ENCODE assay signal across 14 cellular contexts in the genomic region with DNA sequence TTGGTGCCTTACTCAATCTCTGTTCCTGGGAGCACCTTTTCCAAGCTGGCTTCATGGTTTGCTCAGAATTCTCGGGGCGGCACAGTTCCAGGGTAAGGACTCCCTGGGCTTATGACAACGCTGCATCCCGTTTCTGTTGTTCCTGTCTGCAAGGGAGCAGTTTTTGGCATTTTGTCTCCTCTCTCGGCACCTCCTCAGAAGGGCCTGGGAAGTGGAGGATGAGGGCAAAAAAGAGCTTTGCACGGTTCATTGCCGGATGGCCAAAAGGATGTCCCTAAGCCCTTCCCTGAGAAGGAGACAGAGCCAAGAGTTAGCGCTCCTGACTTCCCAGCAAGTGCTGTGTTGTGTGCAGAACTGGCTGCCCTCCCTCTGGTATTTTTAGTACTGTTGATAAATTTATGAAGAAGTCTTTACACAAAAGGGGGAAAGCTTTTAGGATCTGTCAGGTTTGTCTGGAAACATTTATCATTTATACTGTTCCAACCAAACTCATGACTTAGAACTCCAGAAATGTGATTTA. TPM values are rescaled to one million over a fixed set of nuclear protein-coding genes. Genes with fewer than 3 reads are reported as not detected.
DNase-seq lines count a peak whose midpoint lies in the region; ATAC-seq and TF ChIP-seq lines count a peak whose summit lies in the region.
"Had no signal": no experiment of that assay in that cellular context is flagged by ENCODE, and none has a peak within 500 bp of the region (broad histone marks: within the 10 kb centered on the region; RNA-seq: fewer than 3 reads in every experiment).

No MANE protein-coding gene starts in this region.

- CTCF ChIA-PET in Caco-2 (lab: Charles Lee), result no interaction called here

- H3K4me2 ChIP-seq in DOHH2 (ENCODE audit: low read length), result peak overlapping the region; percentile 63

- H3K4me3 Mint-ChIP-seq in Caco-2 (ENCODE audit: unreplicated experiment), result no peak overlapping the region

- no peak overlapping the region for H3K27ac Mint-ChIP-seq in Caco-2 (ENCODE audit: unreplicated experiment)

- no peaks in the 10 kb centered on the region for H3K79me2 ChIP-seq in DOHH2 (ENCODE audit: control insufficient read depth, low read length)

- no peak overlapping the region for H3K27ac ChIP-seq in DOHH2 (ENCODE audit: low read depth, low read length)
- peak overlapping the region; percentile 80 to 86 for H3K27ac ChIP-seq in ascending aorta
- peak overlapping the region in 11 of 12 donors; percentile 43 to 77 (median 63) for H3K27ac ChIP-seq in heart left ventricle
- H3K27ac ChIP-seq in skin epidermis, result peak overlapping the region in 18 of 21 experiments; percentile 8 to 76 (median 64)
- H3K27ac ChIP-seq: BLaER1, pancreas, thyroid gland had no signal

- no peaks in the 10 kb centered on the region for H3K9me2 ChIP-seq in DOHH2 (replicated peaks; ENCODE audit: control insufficient read depth, low read length)

- ATAC-seq in heart left ventricle, result peak; percentile 63 to 91 (median 88)
- ATAC-seq in HG03565 (IDR thresholded peaks at IDR 0.05; ENCODE audit: unreplicated experiment), result no peak
- ATAC-seq: Panc1 had no signal

- no peak for TF ChIP-seq POLR2A in heart left ventricle (IDR thresholded peaks at IDR 0.05)

- no peaks in the 10 kb centered on the region for H3K36me3 ChIP-seq in DOHH2 (ENCODE audit: control insufficient read depth, low read length)
- H3K36me3 ChIP-seq in ascending aorta, result no peaks in the 10 kb centered on the region
- H3K36me3 ChIP-seq in heart left ventricle, result peaks cover 0 to 12% (median 0%) of the 10 kb centered on the region in 9 donors
- H3K36me3 ChIP-seq in Caco-2 (ENCODE audit: control insufficient read depth, insufficient read depth, low read length), result no peaks in the 10 kb centered on the region
- H3K36me3 ChIP-seq: pancreas, thyroid gland had no signal

- H3K4me1 ChIP-seq in DOHH2 (ENCODE audit: control insufficient read depth, low read length), result peaks cover 14% of the 10 kb centered on the region
- peaks cover 0 to 22% of the 10 kb centered on the region in 2 donors for H3K4me1 ChIP-seq in ascending aorta
- peaks cover 0 to 30% (median 14%) of the 10 kb centered on the region in 12 donors for H3K4me1 ChIP-seq in heart left ventricle
- peaks cover 10% of the 10 kb centered on the region; the same call in 1 of the 2 replicates for H3K4me1 ChIP-seq in Caco-2
- H3K4me1 ChIP-seq: pancreas, thyroid gland had no signal

- no peaks in the 10 kb centered on the region for H3K9me3 ChIP-seq in DOHH2 (ENCODE audit: control insufficient read depth, insufficient read depth, low read length)
- H3K9me3 ChIP-seq in ascending aorta, result no peaks in the 10 kb centered on the region
- H3K9me3 ChIP-seq in heart left ventricle, result no peaks in the 10 kb centered on the region
- no peaks in the 10 kb centered on the region for H3K9me3 ChIP-seq in Caco-2
- H3K9me3 ChIP-seq: pancreas, thyroid gland had no signal

- intact Hi-C loops in ascending aorta (cut with DNase I) (loop anchor here (1.0 kb wide), 1 partner anchor 37 kb away; no protein-coding TSS in a partner anchor), heart left ventricle (cut with DNase I) (loop anchor here in 1 of 10 donors (10.0 kb wide), 1 partner anchor 375 kb away; no protein-coding TSS in a partner anchor), Caco-2 (cut with micrococcal nuclease; ENCODE audit: unreplicated experiment) (no loop called here)

- no peaks in the 10 kb centered on the region for H3K27me3 ChIP-seq in DOHH2 (ENCODE audit: control insufficient read depth, low read length)
- H3K27me3 ChIP-seq in ascending aorta, result no peaks in the 10 kb centered on the region
- no peaks in the 10 kb centered on the region for H3K27me3 ChIP-seq in heart left ventricle
- no peaks in the 10 kb centered on the region for H3K27me3 ChIP-seq in Caco-2 (replicated peaks; ENCODE audit: control insufficient read depth, insufficient read depth, low read length)
- H3K27me3 ChIP-seq: BLaER1, pancreas, thyroid gland had no signal

- no TSS peak for BruUV-seq in Caco-2 (replicated peaks; lab: Mats Ljungman, UMichigan)

- POLR2A ChIA-PET in Caco-2 (lab: Charles Lee), result no interaction called here

- TF ChIP-seq CTCF in DOHH2 (IDR thresholded peaks at IDR 0.05; ENCODE audit: low read depth, low read length, poor library complexity, severe bottlenecking) (no peak), ascending aorta (IDR thresholded peaks at IDR 0.05) (no peak), heart left ventricle (IDR thresholded peaks at IDR 0.05) (no peak), Caco-2 (IDR thresholded peaks at IDR 0.05; ENCODE audit: insufficient read depth in 1 of 2, low read depth in 1 of 2, low read length in 1 of 2, severe bottlenecking in 1 of 2, unreplicated experiment in 1 of 2) (no peak), GM20000 (IDR thresholded peaks at IDR 0.05; ENCODE audit: extremely low read depth, missing control alignments) (no peak)

- WGBS in heart left ventricle, 4 donors, result 43 to 66% (median 49%) methylated on average over 8 of the region's 8 CpGs

- DNase-seq in ascending aorta (ENCODE audit: low spot score in 2 of 2) (peak in 1 of 2 donors; percentile 68), heart left ventricle (peak in 4 of 5 donors; percentile 31 to 48 (median 40)), Caco-2 (no peak), GM20000 (ENCODE audit: low spot score) (no peak)
- DNase-seq in stimulated activated CD4-positive, alpha-beta T cell treated with anti-CD3 and anti-CD28 coated beads, Interleukin-4, amount 100 ng/mL, for 24 hours, result no peak
- DNase-seq: KG1, NCI-H2171 treated with DMSO at 0.1 percent for 48 hours, pancreas, thyroid gland had no signal

- H3K9me3 Mint-ChIP-seq in Caco-2 (ENCODE audit: unreplicated experiment), result no peaks in the 10 kb centered on the region

- no peak overlapping the region for H3K4me3 ChIP-seq in DOHH2 (ENCODE audit: low read length)
- H3K4me3 ChIP-seq in ascending aorta, result peak overlapping the region in 1 of 2 donors; percentile 41
- H3K4me3 ChIP-seq in heart left ventricle, result peak overlapping the region in 1 of 12 donors; percentile 10
- no peak overlapping the region for H3K4me3 ChIP-seq in skin epidermis
- H3K4me3 ChIP-seq in Caco-2 (ENCODE audit: low read depth, low read length), result no peak overlapping the region
- H3K4me3 ChIP-seq: BLaER1, pancreas, thyroid gland had no signal

- no peaks in the 10 kb centered on the region for H4K20me1 ChIP-seq in DOHH2 (ENCODE audit: control insufficient read depth, insufficient read depth, low read depth, low read length)
- H4K20me1 ChIP-seq: BLaER1 had no signal

- H3K4me1 Mint-ChIP-seq in Caco-2 (ENCODE audit: low read depth, unreplicated experiment), result peaks cover 11% of the 10 kb centered on the region

- H3K36me3 Mint-ChIP-seq in Caco-2 (ENCODE audit: insufficient read depth, unreplicated experiment), result peaks cover 8% of the 10 kb centered on the region

- no peaks in the 10 kb centered on the region for H3F3A ChIP-seq in DOHH2 (ENCODE audit: control insufficient read depth, insufficient read depth)

- H3K27me3 Mint-ChIP-seq in Caco-2 (ENCODE audit: insufficient read depth, unreplicated experiment), result no peaks in the 10 kb centered on the region

RNA-seq across cellular contexts. Expression of a gene that starts 13.4 kb away (rescaled TPM):
- total RNA-seq in ascending aorta, result 6.8 TPM
- total RNA-seq in heart left ventricle, result 10 to 100 TPM in 3 of 9 donors, 1 to 10 TPM in 6; 4.5 to 16.8 (median 7.8) TPM
- polyA plus RNA-seq in heart left ventricle, result 1 to 10 TPM; 4.5 to 9.7 TPM
- 22.6 and 26.9 TPM in 2 replicates for total RNA-seq in Caco-2 (2022)

RNA-seq across cellular contexts. Expression of a gene that starts 36.3 kb away (rescaled TPM):
- total RNA-seq in ascending aorta (178 TPM), heart left ventricle (10 to 100 TPM; 28.2 to 78.3 (median 53.9) TPM), Caco-2 (2022) (90.4 and 91.9 TPM in 2 replicates)
- polyA plus RNA-seq in heart left ventricle, result 10 to 100 TPM; 36.4 to 78.7 TPM

Comparison
In these comparisons a context has a peak if more than half of its experiments do, and no peak if none do; other contexts are left out.
1. DNase-seq: peak in heart left ventricle (4 of 5); none in stimulated activated CD4-positive, alpha-beta T cell treated with anti-CD3 and anti-CD28 coated beads, Interleukin-4, amount 100 ng/mL, for 24 hours (single experiment), Caco-2 (0 of 2) and GM20000 (single experiment).